Comparison of ENCODE assay signal across 1 cellular context in genomic region chr1:46344481-46344880, GRCh38.
TF ChIP-seq lines count a peak whose summit lies in the region.

No MANE protein-coding gene starts in this region.

TF ChIP-seq in HepG2, 621 proteins besides CTCF, POLR2A, EP300 and RAD21:
- TF ChIP-seq FIP1L1 (IDR thresholded peaks at IDR 0.05; ENCODE audit: borderline replicate concordance, insufficient read depth, low read depth, low read length), result no peak
- TF ChIP-seq ZNF746 (CRISPR knock-in tag; IDR thresholded peaks at IDR 0.05), result no peak
- no peak for TF ChIP-seq ATF7 (IDR thresholded peaks at IDR 0.05)
- no peak for TF ChIP-seq ATF7 (CRISPR knock-in tag; IDR thresholded peaks at IDR 0.05)
- TF ChIP-seq SOX5 (CRISPR knock-in tag; IDR thresholded peaks at IDR 0.05; ENCODE audit: borderline replicate concordance), result no peak
- TF ChIP-seq, protein P1, sequence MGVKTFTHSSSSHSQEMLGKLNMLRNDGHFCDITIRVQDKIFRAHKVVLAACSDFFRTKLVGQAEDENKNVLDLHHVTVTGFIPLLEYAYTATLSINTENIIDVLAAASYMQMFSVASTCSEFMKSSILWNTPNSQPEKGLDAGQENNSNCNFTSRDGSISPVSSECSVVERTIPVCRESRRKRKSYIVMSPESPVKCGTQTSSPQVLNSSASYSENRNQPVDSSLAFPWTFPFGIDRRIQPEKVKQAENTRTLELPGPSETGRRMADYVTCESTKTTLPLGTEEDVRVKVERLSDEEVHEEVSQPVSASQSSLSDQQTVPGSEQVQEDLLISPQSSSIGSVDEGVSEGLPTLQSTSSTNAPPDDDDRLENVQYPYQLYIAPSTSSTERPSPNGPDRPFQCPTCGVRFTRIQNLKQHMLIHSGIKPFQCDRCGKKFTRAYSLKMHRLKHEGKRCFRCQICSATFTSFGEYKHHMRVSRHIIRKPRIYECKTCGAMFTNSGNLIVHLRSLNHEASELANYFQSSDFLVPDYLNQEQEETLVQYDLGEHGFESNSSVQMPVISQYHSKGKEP (CRISPR knock-in tag; IDR thresholded peaks at IDR 0.05), result no peak
- TF ChIP-seq SRSF1 (optimal IDR thresholded peaks at IDR 0.05; ENCODE audit: low read depth, low read length), result no peak
- no peak for TF ChIP-seq MXD4 (CRISPR knock-in tag; IDR thresholded peaks at IDR 0.05)
- no peak for TF ChIP-seq SRF (IDR thresholded peaks at IDR 0.05; ENCODE audit: low read depth, low read length)
- TF ChIP-seq ZNF775 (CRISPR knock-in tag; IDR thresholded peaks at IDR 0.05; ENCODE audit: borderline replicate concordance), result no peak
- TF ChIP-seq KMT2B (CRISPR knock-in tag; IDR thresholded peaks at IDR 0.05), result no peak
- TF ChIP-seq TFDP1 (CRISPR knock-in tag; IDR thresholded peaks at IDR 0.05; ENCODE audit: borderline replicate concordance), result no peak
- no peak for TF ChIP-seq ZNF510 (CRISPR knock-in tag; IDR thresholded peaks at IDR 0.05; ENCODE audit: low read depth)
- TF ChIP-seq ZNF430 (CRISPR knock-in tag; IDR thresholded peaks at IDR 0.05), result no peak
- no peak for TF ChIP-seq SNAPC4 (CRISPR knock-in tag; IDR thresholded peaks at IDR 0.05)
- TF ChIP-seq SOX13 (IDR thresholded peaks at IDR 0.05), result no peak
- TF ChIP-seq SOX13 (CRISPR knock-in tag; conservative IDR thresholded peaks at IDR 0.05 in 1 of 2, IDR thresholded peaks at IDR 0.05 in 1 of 2), result no peak
- TF ChIP-seq ZNF562 (CRISPR knock-in tag; IDR thresholded peaks at IDR 0.05; ENCODE audit: borderline replicate concordance), result no peak
- TF ChIP-seq RAD51 (IDR thresholded peaks at IDR 0.05; ENCODE audit: borderline replicate concordance), result no peak
